In the genomic region with DNA sequence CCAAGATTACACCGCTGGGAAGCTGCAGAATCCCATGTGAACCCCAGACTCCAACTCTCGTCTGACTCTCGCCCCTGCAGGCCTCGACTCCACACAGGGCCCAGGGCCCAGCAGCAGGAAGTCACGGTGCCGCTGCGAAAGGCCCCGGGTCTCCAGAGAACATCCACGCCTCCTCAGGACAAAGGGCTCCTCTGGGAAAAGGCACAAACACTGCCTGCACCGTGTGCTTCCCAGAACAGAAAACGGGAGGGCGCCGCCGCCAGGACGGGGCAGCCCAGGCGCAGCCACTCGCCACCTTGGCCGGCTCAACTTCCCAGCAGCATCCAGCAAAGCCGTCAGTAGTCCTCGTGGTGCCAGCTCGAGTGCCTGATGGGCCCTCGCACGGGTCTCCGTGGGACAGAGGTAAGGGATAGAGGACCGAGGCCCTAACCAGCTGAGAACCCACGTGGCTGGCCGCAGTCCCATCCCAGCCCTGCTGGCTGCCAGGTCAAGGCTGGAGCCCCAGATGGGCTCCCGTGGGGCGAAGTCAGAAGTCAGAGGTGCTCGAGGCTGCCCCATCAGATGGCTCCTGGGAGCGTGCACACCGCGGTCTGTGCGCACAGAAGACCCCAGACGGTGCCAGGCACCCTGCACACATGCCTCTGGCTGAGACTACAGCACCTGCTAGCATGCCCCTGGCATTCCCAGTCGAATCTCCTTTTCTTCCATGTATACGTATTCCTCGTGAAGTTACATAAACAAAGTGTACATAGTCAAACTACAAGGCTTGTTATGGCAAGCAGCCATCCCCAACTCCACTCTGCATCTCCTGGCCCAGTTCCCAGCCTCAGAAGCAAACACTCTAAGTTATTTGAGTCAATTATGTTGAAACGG, we compare ENCODE assay signal across 1 cellular context.
TF ChIP-seq lines count a peak whose summit lies in the region.

No MANE protein-coding gene starts in this region.

TF ChIP-seq in HepG2, 621 proteins besides CTCF, POLR2A, EP300 and RAD21 (continued from another document and continues in another):
- TF ChIP-seq ZBTB10 (CRISPR knock-in tag; IDR thresholded peaks at IDR 0.05; ENCODE audit: borderline replicate concordance) (no peak), NCOA2 (CRISPR knock-in tag; IDR thresholded peaks at IDR 0.05) (0 out of 2 replicates have a peak, but pooled peaks have one; percentile 15), ARID5B (CRISPR knock-in tag; IDR thresholded peaks at IDR 0.05) (peak; percentile 75), SETDB1 (CRISPR knock-in tag; IDR thresholded peaks at IDR 0.05; ENCODE audit: borderline replicate concordance) (no peak), ZNF563 (CRISPR knock-in tag; IDR thresholded peaks at IDR 0.05) (no peak), MBNL3 (CRISPR knock-in tag; conservative IDR thresholded peaks at IDR 0.05) (no peak), GTF2F1 (IDR thresholded peaks at IDR 0.05; ENCODE audit: low read length) (no peak), SP4 (CRISPR knock-in tag; IDR thresholded peaks at IDR 0.05) (0 out of 2 replicates have a peak, but pooled peaks have one; percentile 16), SIX1 (CRISPR knock-in tag; IDR thresholded peaks at IDR 0.05; ENCODE audit: borderline replicate concordance) (no peak), SAP130 (CRISPR knock-in tag; IDR thresholded peaks at IDR 0.05; ENCODE audit: low read depth) (0 out of 2 replicates have a peak, but pooled peaks have one; percentile 36), ATM (IDR thresholded peaks at IDR 0.05; ENCODE audit: borderline replicate concordance) (no peak), AHR (CRISPR knock-in tag; IDR thresholded peaks at IDR 0.05) (no peak), ARNT2 (CRISPR knock-in tag; IDR thresholded peaks at IDR 0.05; ENCODE audit: low read depth) (no peak), ZSCAN21 (CRISPR knock-in tag; IDR thresholded peaks at IDR 0.05; ENCODE audit: borderline replicate concordance) (no peak), FOXA3 (CRISPR knock-in tag; IDR thresholded peaks at IDR 0.05) (peak; percentile 83), DZIP1 (CRISPR knock-in tag; IDR thresholded peaks at IDR 0.05) (0 out of 2 replicates have a peak, but pooled peaks have one; percentile 24), RXRB (CRISPR knock-in tag; IDR thresholded peaks at IDR 0.05; ENCODE audit: borderline replicate concordance) (peak; percentile 48; the same call in 1 of the 2 replicates), SALL1 (CRISPR knock-in tag; IDR thresholded peaks at IDR 0.05) (peak; percentile 57), SMAD9 (CRISPR knock-in tag; IDR thresholded peaks at IDR 0.05) (no peak), BCL6 (CRISPR knock-in tag; IDR thresholded peaks at IDR 0.05) (peak; percentile 89), FOXA1 (IDR thresholded peaks at IDR 0.05) (no peak), FOXA1 (CRISPR knock-in tag; IDR thresholded peaks at IDR 0.05) (peak; percentile 65), SP2 (CRISPR knock-in tag; IDR thresholded peaks at IDR 0.05) (no peak), HDAC1 (CRISPR knock-in tag; IDR thresholded peaks at IDR 0.05) (0 out of 2 replicates have a peak, but pooled peaks have one; percentile 33), FOXP1 (IDR thresholded peaks at IDR 0.05) (no peak), FOXP1 (CRISPR knock-in tag; IDR thresholded peaks at IDR 0.05) (peak; percentile 15; the same call in 1 of the 2 replicates), FLYWCH1 (CRISPR knock-in tag; IDR thresholded peaks at IDR 0.05) (no peak), ZNF331 (CRISPR knock-in tag; IDR thresholded peaks at IDR 0.05) (peak; percentile 41; the same call in 1 of the 2 replicates), ZNF670 (CRISPR knock-in tag; IDR thresholded peaks at IDR 0.05; ENCODE audit: borderline replicate concordance) (no peak), ARNTL (CRISPR knock-in tag; IDR thresholded peaks at IDR 0.05) (no peak; the same call in 1 of the 2 replicates), ZNF598 (CRISPR knock-in tag; IDR thresholded peaks at IDR 0.05; ENCODE audit: borderline replicate concordance) (0 out of 2 replicates have a peak, but pooled peaks have one; percentile 73), KDM2A (CRISPR knock-in tag; IDR thresholded peaks at IDR 0.05; ENCODE audit: borderline replicate concordance, low read depth) (no peak), ZSCAN29 (CRISPR knock-in tag; conservative IDR thresholded peaks at IDR 0.05) (no peak), POLR2AphosphoS2 (IDR thresholded peaks at IDR 0.05; ENCODE audit: low read depth, low read length) (no peak), ZFP90 (CRISPR knock-in tag; IDR thresholded peaks at IDR 0.05; ENCODE audit: borderline replicate concordance) (no peak), EZH2 (conservative IDR thresholded peaks at IDR 0.05; ENCODE audit: low read depth, low read length) (no peak), ZNF430 (CRISPR knock-in tag; IDR thresholded peaks at IDR 0.05) (0 out of 2 replicates have a peak, but pooled peaks have one; percentile 9), SOX5 (CRISPR knock-in tag; IDR thresholded peaks at IDR 0.05; ENCODE audit: borderline replicate concordance) (peak; percentile 71)
- TF ChIP-seq, protein P1, sequence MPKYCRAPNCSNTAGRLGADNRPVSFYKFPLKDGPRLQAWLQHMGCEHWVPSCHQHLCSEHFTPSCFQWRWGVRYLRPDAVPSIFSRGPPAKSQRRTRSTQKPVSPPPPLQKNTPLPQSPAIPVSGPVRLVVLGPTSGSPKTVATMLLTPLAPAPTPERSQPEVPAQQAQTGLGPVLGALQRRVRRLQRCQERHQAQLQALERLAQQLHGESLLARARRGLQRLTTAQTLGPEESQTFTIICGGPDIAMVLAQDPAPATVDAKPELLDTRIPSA (CRISPR knock-in tag; IDR thresholded peaks at IDR 0.05; ENCODE audit: borderline replicate concordance), result no peak
- TF ChIP-seq, protein P2, sequence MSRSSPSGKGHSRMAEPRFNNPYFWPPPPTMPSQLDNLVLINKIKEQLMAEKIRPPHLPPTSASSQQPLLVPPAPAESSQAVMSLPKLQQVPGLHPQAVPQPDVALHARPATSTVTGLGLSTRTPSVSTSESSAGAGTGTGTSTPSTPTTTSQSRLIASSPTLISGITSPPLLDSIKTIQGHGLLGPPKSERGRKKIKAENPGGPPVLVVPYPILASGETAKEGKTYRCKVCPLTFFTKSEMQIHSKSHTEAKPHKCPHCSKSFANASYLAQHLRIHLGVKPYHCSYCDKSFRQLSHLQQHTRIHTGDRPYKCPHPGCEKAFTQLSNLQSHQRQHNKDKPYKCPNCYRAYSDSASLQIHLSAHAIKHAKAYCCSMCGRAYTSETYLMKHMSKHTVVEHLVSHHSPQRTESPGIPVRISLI (CRISPR knock-in tag; IDR thresholded peaks at IDR 0.05; ENCODE audit: borderline replicate concordance), result no peak
- TF ChIP-seq, protein P3, sequence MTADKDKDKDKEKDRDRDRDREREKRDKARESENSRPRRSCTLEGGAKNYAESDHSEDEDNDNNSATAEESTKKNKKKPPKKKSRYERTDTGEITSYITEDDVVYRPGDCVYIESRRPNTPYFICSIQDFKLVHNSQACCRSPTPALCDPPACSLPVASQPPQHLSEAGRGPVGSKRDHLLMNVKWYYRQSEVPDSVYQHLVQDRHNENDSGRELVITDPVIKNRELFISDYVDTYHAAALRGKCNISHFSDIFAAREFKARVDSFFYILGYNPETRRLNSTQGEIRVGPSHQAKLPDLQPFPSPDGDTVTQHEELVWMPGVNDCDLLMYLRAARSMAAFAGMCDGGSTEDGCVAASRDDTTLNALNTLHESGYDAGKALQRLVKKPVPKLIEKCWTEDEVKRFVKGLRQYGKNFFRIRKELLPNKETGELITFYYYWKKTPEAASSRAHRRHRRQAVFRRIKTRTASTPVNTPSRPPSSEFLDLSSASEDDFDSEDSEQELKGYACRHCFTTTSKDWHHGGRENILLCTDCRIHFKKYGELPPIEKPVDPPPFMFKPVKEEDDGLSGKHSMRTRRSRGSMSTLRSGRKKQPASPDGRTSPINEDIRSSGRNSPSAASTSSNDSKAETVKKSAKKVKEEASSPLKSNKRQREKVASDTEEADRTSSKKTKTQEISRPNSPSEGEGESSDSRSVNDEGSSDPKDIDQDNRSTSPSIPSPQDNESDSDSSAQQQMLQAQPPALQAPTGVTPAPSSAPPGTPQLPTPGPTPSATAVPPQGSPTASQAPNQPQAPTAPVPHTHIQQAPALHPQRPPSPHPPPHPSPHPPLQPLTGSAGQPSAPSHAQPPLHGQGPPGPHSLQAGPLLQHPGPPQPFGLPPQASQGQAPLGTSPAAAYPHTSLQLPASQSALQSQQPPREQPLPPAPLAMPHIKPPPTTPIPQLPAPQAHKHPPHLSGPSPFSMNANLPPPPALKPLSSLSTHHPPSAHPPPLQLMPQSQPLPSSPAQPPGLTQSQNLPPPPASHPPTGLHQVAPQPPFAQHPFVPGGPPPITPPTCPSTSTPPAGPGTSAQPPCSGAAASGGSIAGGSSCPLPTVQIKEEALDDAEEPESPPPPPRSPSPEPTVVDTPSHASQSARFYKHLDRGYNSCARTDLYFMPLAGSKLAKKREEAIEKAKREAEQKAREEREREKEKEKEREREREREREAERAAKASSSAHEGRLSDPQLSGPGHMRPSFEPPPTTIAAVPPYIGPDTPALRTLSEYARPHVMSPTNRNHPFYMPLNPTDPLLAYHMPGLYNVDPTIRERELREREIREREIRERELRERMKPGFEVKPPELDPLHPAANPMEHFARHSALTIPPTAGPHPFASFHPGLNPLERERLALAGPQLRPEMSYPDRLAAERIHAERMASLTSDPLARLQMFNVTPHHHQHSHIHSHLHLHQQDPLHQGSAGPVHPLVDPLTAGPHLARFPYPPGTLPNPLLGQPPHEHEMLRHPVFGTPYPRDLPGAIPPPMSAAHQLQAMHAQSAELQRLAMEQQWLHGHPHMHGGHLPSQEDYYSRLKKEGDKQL (CRISPR knock-in tag; IDR thresholded peaks at IDR 0.05; ENCODE audit: low read depth), result 0 out of 2 replicates have a peak, but pooled peaks have one; percentile 36
- TF ChIP-seq, protein P4, sequence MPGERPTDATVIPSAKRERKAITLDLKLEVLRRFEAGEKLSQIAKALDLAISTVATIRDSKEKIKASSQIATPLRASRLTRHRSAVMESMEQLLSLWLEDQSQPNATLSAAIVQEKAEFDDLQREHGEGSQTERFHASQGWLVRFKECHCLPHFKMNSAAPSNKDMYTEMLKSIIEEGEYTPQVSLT (CRISPR knock-in tag; IDR thresholded peaks at IDR 0.05; ENCODE audit: borderline replicate concordance, low read depth), result no peak
